20 cellular contexts compared by ENCODE assay signal in the genomic region with DNA sequence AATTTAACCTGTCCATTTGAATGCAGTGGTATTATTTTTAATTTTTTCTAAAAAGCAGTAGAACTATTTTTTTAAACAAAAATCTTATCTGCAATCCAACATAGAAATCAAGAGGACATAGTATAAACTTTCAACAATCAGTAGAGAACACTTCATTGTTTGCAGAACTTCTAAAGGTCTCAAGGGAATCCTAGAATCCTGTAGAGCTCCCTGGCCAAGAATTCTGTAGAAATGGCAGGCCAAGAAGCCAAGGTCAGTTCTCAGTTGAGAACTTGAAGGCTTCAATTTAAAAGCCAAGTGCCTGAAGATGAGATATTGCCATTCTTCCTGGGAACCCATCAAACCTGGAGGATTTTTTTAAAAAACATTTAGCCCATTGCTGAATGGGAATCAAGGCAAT.
"Had no signal": no experiment of that assay in that cellular context is flagged by ENCODE, and none has a peak within 500 bp of the region (broad histone marks: within the 10 kb centered on the region; RNA-seq: fewer than 3 reads in every experiment).

No MANE protein-coding gene starts in this region.

- H3K4me1 ChIP-seq: pancreas, prostate gland, suprapubic skin, tibial nerve, vagina had no signal

- DNase-seq: islet precursor cell; lower lobe of right lung; mammary epithelial cell; mesenchymal stem cell; naive thymus-derived CD8-positive, alpha-beta T cell; nucleus accumbens; pancreas; posterior cingulate gyrus; retina; right cardiac atrium; small intestine; spleen; stimulated activated CD4-positive, alpha-beta T cell treated with anti-CD3 and anti-CD28 coated beads, Interleukin-4, amount 100 ng/mL, for 24 hours; stimulated activated naive CD4-positive, alpha-beta T cell had no signal

- H3K27ac ChIP-seq: lower lobe of right lung, pancreas, prostate gland, spleen, suprapubic skin, tibial nerve, vagina had no signal

- H3K36me3 ChIP-seq: lower lobe of right lung, pancreas, prostate gland, spleen, suprapubic skin, tibial nerve, vagina had no signal

- H3K27me3 ChIP-seq: pancreas, spleen, suprapubic skin, tibial nerve, vagina had no signal

- H3K9me3 ChIP-seq: lower lobe of right lung, pancreas, prostate gland, suprapubic skin, tibial nerve, vagina had no signal

- H3K4me3 ChIP-seq: lower lobe of right lung, pancreas, prostate gland, spleen, suprapubic skin, tibial nerve, vagina had no signal

- ATAC-seq: lower lobe of right lung; naive thymus-derived CD8-positive, alpha-beta T cell; pancreas; right cardiac atrium; sciatic nerve; stimulated activated effector memory CD8-positive, alpha-beta T cell treated with anti-CD3 and anti-CD28 coated beads, Interleukin-12 subunit alpha, Interleukin-12 subunit beta, amount 100 ng/mL, for 72 hours had no signal
